ENCODE assay signal across 11 cellular contexts in genomic region chr2:37599688-37600525, GRCh38.
A peak's percentile ranks its signal among the peaks of the same experiment; 100 is the strongest.
DNase-seq lines count a peak whose midpoint lies in the region; ATAC-seq and TF ChIP-seq lines count a peak whose summit lies in the region.
"Had no signal": no experiment of that assay in that cellular context is flagged by ENCODE, and none has a peak within 500 bp of the region (broad histone marks: within the 10 kb centered on the region; RNA-seq: fewer than 3 reads in every experiment).

No MANE protein-coding gene starts in this region.

- no peaks in the 10 kb centered on the region for H3K36me3 ChIP-seq in endocrine pancreas (ENCODE audit: control insufficient read depth, insufficient read depth, low read length)
- H3K36me3 ChIP-seq: left lung had no signal

- H3K9ac ChIP-seq in endocrine pancreas (ENCODE audit: control insufficient read depth, insufficient read depth, low read length), result peak overlapping the region; percentile 57

- peaks cover 24% of the 10 kb centered on the region for H3K4me1 Mint-ChIP-seq in T-helper 17 cell
- peaks cover 53% of the 10 kb centered on the region for H3K4me1 Mint-ChIP-seq in stimulated activated effector memory CD8-positive, alpha-beta T cell treated with anti-CD3 and anti-CD28 coated beads, Interleukin-12 subunit alpha, Interleukin-12 subunit beta, amount 100 ng/mL, for 72 hours
- no peaks in the 10 kb centered on the region for H3K4me1 Mint-ChIP-seq in glutamatergic neuron (ENCODE audit: low read depth, unreplicated experiment)

- no peaks in the 10 kb centered on the region for H3K9me3 ChIP-seq in T-helper 17 cell (ENCODE audit: control insufficient read depth, low read length, poor library complexity, severe bottlenecking)
- H3K9me3 ChIP-seq in endocrine pancreas (ENCODE audit: control insufficient read depth, low read length), result no peaks in the 10 kb centered on the region

- H3K36me3 Mint-ChIP-seq in T-helper 17 cell (ENCODE audit: low read depth) (peaks cover 8% of the 10 kb centered on the region), glutamatergic neuron (ENCODE audit: unreplicated experiment) (no peaks in the 10 kb centered on the region)
- H3K36me3 Mint-ChIP-seq in stimulated activated effector memory CD8-positive, alpha-beta T cell treated with anti-CD3 and anti-CD28 coated beads, Interleukin-12 subunit alpha, Interleukin-12 subunit beta, amount 100 ng/mL, for 72 hours, result no peaks in the 10 kb centered on the region

- peaks cover 14% of the 10 kb centered on the region for H3K4me1 ChIP-seq in endocrine pancreas (ENCODE audit: control insufficient read depth, insufficient read depth, low read length)

- no peak for TF ChIP-seq CTCF in glutamatergic neuron (IDR thresholded peaks at IDR 0.05; ENCODE audit: partially characterized antibody, unreplicated experiment)

- ATAC-seq in T-helper 17 cell, result peak; percentile 89
- ATAC-seq in stimulated activated effector memory CD8-positive, alpha-beta T cell treated with anti-CD3 and anti-CD28 coated beads, Interleukin-12 subunit alpha, Interleukin-12 subunit beta, amount 100 ng/mL, for 72 hours, result peak; percentile 83
- ATAC-seq: left lung had no signal

- H3K27me3 Mint-ChIP-seq in T-helper 17 cell, result no peaks in the 10 kb centered on the region
- H3K27me3 Mint-ChIP-seq in glutamatergic neuron (ENCODE audit: unreplicated experiment), result peaks cover 3% of the 10 kb centered on the region

- H3K27ac Mint-ChIP-seq in T-helper 17 cell, result peak overlapping the region; percentile 97
- H3K27ac Mint-ChIP-seq in stimulated activated effector memory CD8-positive, alpha-beta T cell treated with anti-CD3 and anti-CD28 coated beads, Interleukin-12 subunit alpha, Interleukin-12 subunit beta, amount 100 ng/mL, for 72 hours, result peak overlapping the region; percentile 90
- H3K27ac Mint-ChIP-seq in glutamatergic neuron (ENCODE audit: unreplicated experiment), result no peak overlapping the region
- H3K27ac Mint-ChIP-seq: stimulated activated naive B cell treated with anti-CD40 and anti-IgM and Interleukin-4, amounts not matched to agents 10 μg/mL and 1 μg/mL and 100 μg/mL, for 72 hours had no signal

- peaks cover 20% of the 10 kb centered on the region for H3K9me3 Mint-ChIP-seq in stimulated activated effector memory CD8-positive, alpha-beta T cell treated with anti-CD3 and anti-CD28 coated beads, Interleukin-12 subunit alpha, Interleukin-12 subunit beta, amount 100 ng/mL, for 72 hours
- no peaks in the 10 kb centered on the region for H3K9me3 Mint-ChIP-seq in glutamatergic neuron (ENCODE audit: unreplicated experiment)

- DNase-seq in T-helper 17 cell, result peak; percentile 24 to 68 (median 61)
- DNase-seq in activated CD8-positive, alpha-beta memory T cell treated with anti-CD3 and anti-CD28 coated beads, Interleukin-2, amount 50 U/mL, for 1 hour (ENCODE audit: extremely low read depth), result peak; percentile 53
- DNase-seq in stimulated activated effector memory CD8-positive, alpha-beta T cell treated with anti-CD3 and anti-CD28 coated beads, Interleukin-12 subunit alpha, Interleukin-12 subunit beta, amount 100 ng/mL, for 72 hours (ENCODE audit: low spot score in 2 of 2), result peak in 1 of 2 donors; percentile 29
- DNase-seq in glutamatergic neuron, result no peak
- DNase-seq in SKM-1 (lab: John Stamatoyannopoulos, UW; ENCODE audit: unreplicated experiment), result no peak
- no peak for DNase-seq in NCI-H2029 treated with DMSO at 0.1 percent for 48 hours (lab: John Stamatoyannopoulos, UW)
- DNase-seq: DMS79; NCI-H345; stimulated activated naive B cell treated with anti-CD40 and anti-IgM and Interleukin-4, amounts not matched to agents 10 μg/mL and 1 μg/mL and 100 μg/mL, for 72 hours had no signal

- H3K27me3 ChIP-seq in endocrine pancreas (ENCODE audit: control insufficient read depth, insufficient read depth, low read length), result no peaks in the 10 kb centered on the region
- H3K27me3 ChIP-seq: left lung had no signal

- H3K4me3 ChIP-seq in endocrine pancreas (ENCODE audit: control insufficient read depth, insufficient read depth, low read length), result peak overlapping the region; percentile 95
- H3K4me3 ChIP-seq: left lung had no signal

- peak overlapping the region; percentile 91 for H3K4me3 Mint-ChIP-seq in T-helper 17 cell
- peak overlapping the region; percentile 82 for H3K4me3 Mint-ChIP-seq in stimulated activated effector memory CD8-positive, alpha-beta T cell treated with anti-CD3 and anti-CD28 coated beads, Interleukin-12 subunit alpha, Interleukin-12 subunit beta, amount 100 ng/mL, for 72 hours
- no peak overlapping the region for H3K4me3 Mint-ChIP-seq in glutamatergic neuron (ENCODE audit: unreplicated experiment)
- H3K4me3 Mint-ChIP-seq: stimulated activated naive B cell treated with anti-CD40 and anti-IgM and Interleukin-4, amounts not matched to agents 10 μg/mL and 1 μg/mL and 100 μg/mL, for 72 hours had no signal

Comparison
In these comparisons a context has a peak if more than half of its experiments do, and no peak if none do; other contexts are left out.
1. DNase-seq: peak in T-helper 17 cell (3 of 3) and activated CD8-positive, alpha-beta memory T cell treated with anti-CD3 and anti-CD28 coated beads, Interleukin-2, amount 50 U/mL, for 1 hour (single experiment); none in glutamatergic neuron (single experiment), SKM-1 (single experiment) and NCI-H2029 treated with DMSO at 0.1 percent for 48 hours (single experiment).